In the genomic region with DNA sequence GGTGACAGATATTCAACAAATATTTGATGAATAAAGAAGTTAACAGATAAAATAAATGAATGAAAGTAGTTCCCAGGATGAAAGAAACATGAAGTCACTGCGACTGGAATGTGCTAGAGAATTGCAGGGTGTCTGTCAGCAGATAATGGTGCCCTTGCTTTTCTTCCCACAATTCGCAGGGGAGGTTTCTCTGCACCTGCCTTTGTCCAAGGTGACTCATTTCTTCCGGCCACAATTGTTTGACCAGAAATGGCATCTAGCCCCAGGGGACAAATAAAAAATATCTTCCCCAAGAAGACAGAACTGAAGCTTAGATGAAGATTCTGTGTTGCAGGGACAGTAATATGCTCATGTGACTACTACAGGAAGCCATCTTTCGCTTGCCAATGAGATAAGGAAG, we compare ENCODE assay signal across 12 cellular contexts.
DNase-seq lines count a peak whose midpoint lies in the region; ATAC-seq and TF ChIP-seq lines count a peak whose summit lies in the region.
"Had no signal": no experiment of that assay in that cellular context is flagged by ENCODE, and none has a peak within 500 bp of the region (broad histone marks: within the 10 kb centered on the region; RNA-seq: fewer than 3 reads in every experiment).

No MANE protein-coding gene starts in this region.

- H3K27me3 ChIP-seq in NT2/D1 (ENCODE audit: insufficient read depth, insufficient read length) = no peaks in the 10 kb centered on the region
- no peaks in the 10 kb centered on the region for H3K27me3 ChIP-seq in tibial nerve

- H3K27ac ChIP-seq in tibial nerve = no peak overlapping the region

- H3K4me3 ChIP-seq in NT2/D1 (ENCODE audit: insufficient read length, low read depth) = no peak overlapping the region
- H3K4me3 ChIP-seq in fibroblast of pulmonary artery (replicated peaks; ENCODE audit: low read depth, low read length) = no peak overlapping the region
- H3K4me3 ChIP-seq in tibial nerve = no peak overlapping the region

- H3K9ac ChIP-seq in NT2/D1 (ENCODE audit: insufficient read length, low read depth) = no peak overlapping the region

- 63 to 64% methylated on average over 4 of the region's 4 CpGs for WGBS in tibial nerve, 2 donors

- ATAC-seq in GM21576 (IDR thresholded peaks at IDR 0.05; ENCODE audit: unreplicated experiment) (peak; percentile 51), GM21717 (IDR thresholded peaks at IDR 0.05; ENCODE audit: unreplicated experiment) (no peak), HG03457 (IDR thresholded peaks at IDR 0.05; ENCODE audit: unreplicated experiment) (no peak)
- ATAC-seq: naive thymus-derived CD8-positive, alpha-beta T cell had no signal

- peaks cover 19% of the 10 kb centered on the region for H3K9me3 ChIP-seq in NT2/D1 (ENCODE audit: insufficient read depth, low read length)
- peaks cover 0 to 10% (median 0%) of the 10 kb centered on the region in 4 donors for H3K9me3 ChIP-seq in tibial nerve

- no peak for TF ChIP-seq POLR2A in tibial nerve (IDR thresholded peaks at IDR 0.05)

- H3K36me3 ChIP-seq in NT2/D1 (ENCODE audit: insufficient read depth, insufficient read length, low read length) (no peaks in the 10 kb centered on the region), tibial nerve (no peaks in the 10 kb centered on the region)

- DNase-seq in AG20443 (ENCODE audit: low spot score) (peak; percentile 39), NT2/D1 (ENCODE audit: low read depth, low spot score) (peak; percentile 30), fibroblast of pulmonary artery (ENCODE audit: low read depth) (peak; percentile 75), GM10266 (ENCODE audit: extremely low spot score) (no peak), tibial nerve (ENCODE audit: low spot score in 2 of 2) (no peak)
- DNase-seq: endodermal cell; naive thymus-derived CD8-positive, alpha-beta T cell; NCI-H1092 treated with DMSO at 0.1 percent for 48 hours; stimulated activated CD4-positive, alpha-beta T cell treated with anti-CD3 and anti-CD28 coated beads, Interleukin-15, amount 100 ng/mL, for 24 hours had no signal

- H3K4me1 ChIP-seq in NT2/D1 (ENCODE audit: insufficient read depth, insufficient read length) (no peaks in the 10 kb centered on the region), tibial nerve (peaks cover 0 to 14% (median 0%) of the 10 kb centered on the region in 4 donors)

- no peak for TF ChIP-seq EP300 in tibial nerve (IDR thresholded peaks at IDR 0.05)

- TF ChIP-seq CTCF in fibroblast of pulmonary artery (IDR thresholded peaks at IDR 0.05; ENCODE audit: low read length, missing control alignments) = no peak
- TF ChIP-seq CTCF in GM10266 (IDR thresholded peaks at IDR 0.05; ENCODE audit: control insufficient read depth, insufficient read depth, low read depth, missing control alignments) = no peak
- TF ChIP-seq CTCF in tibial nerve (IDR thresholded peaks at IDR 0.05) = no peak

Comparison
In these comparisons a context has a peak if more than half of its experiments do, and no peak if none do; other contexts are left out.
1. DNase-seq: peak in AG20443 (single experiment), NT2/D1 (single experiment) and fibroblast of pulmonary artery (single experiment); none in GM10266 (single experiment) and tibial nerve (0 of 2).